In genomic region chrX:48071986-48072605, GRCh38 we compare ENCODE assay signal across 8 cellular contexts. TPM values are rescaled to one million over a fixed set of nuclear protein-coding genes. Genes with fewer than 3 reads are reported as not detected.
DNase-seq lines count a peak whose midpoint lies in the region; ATAC-seq and TF ChIP-seq lines count a peak whose summit lies in the region.

No MANE protein-coding gene starts in this region.

- no peak for DNase-seq in smooth muscle cell (lab: John Stamatoyannopoulos, UW; ENCODE audit: unreplicated experiment)
- no peak for DNase-seq in GM03348 (ENCODE audit: low spot score)
- no peak for DNase-seq in NCI-H2196 (lab: John Stamatoyannopoulos, UW; ENCODE audit: unreplicated experiment)
- DNase-seq in foreskin keratinocyte: no peak
- no peak for DNase-seq in ureter (ENCODE audit: low spot score)

- H3K79me2 ChIP-seq in smooth muscle cell (ENCODE audit: low read depth): no peaks in the 10 kb centered on the region

- peak overlapping the region; percentile 97 for H2AFZ ChIP-seq in smooth muscle cell (ENCODE audit: low read depth)

- H3K36me3 ChIP-seq in HUES48 (ENCODE audit: control insufficient read depth, insufficient read depth, low read length) (no peaks in the 10 kb centered on the region), iPS-18a (ENCODE audit: control insufficient read depth, low read depth, low read length) (no peaks in the 10 kb centered on the region), smooth muscle cell (ENCODE audit: low read depth) (no peaks in the 10 kb centered on the region)

- H3K9me3 ChIP-seq in HUES48 (ENCODE audit: control insufficient read depth, insufficient read depth, low read length) (peaks cover 38% of the 10 kb centered on the region), iPS-18a (ENCODE audit: control insufficient read depth, low read depth, low read length) (peaks cover 25% of the 10 kb centered on the region), smooth muscle cell (replicated peaks; ENCODE audit: low read depth) (no peaks in the 10 kb centered on the region)

- H3K4me3 ChIP-seq in HUES48 (ENCODE audit: low read depth, low read length) (peak overlapping the region; percentile 79), iPS-18a (ENCODE audit: low read length) (peak overlapping the region; percentile 76), smooth muscle cell (peak overlapping the region; percentile 71)

- peak overlapping the region; percentile 91 for H3K27ac Mint-ChIP-seq in activated T-helper 17 cell treated with anti-CD3 and anti-CD28 coated beads, Interleukin-2, amount 50 U/mL, for 72 hours

- H4K20me1 ChIP-seq in smooth muscle cell (ENCODE audit: low read depth): no peaks in the 10 kb centered on the region

- H3K27ac ChIP-seq in HUES48 (ENCODE audit: low read depth, low read length) (no peak overlapping the region), iPS-18a (ENCODE audit: low read length) (no peak overlapping the region), smooth muscle cell (ENCODE audit: low read depth) (no peak overlapping the region), foreskin keratinocyte (no peak overlapping the region)

- no peaks in the 10 kb centered on the region for H3K36me3 Mint-ChIP-seq in activated T-helper 17 cell treated with anti-CD3 and anti-CD28 coated beads, Interleukin-2, amount 50 U/mL, for 72 hours (ENCODE audit: low read depth)

- no peaks in the 10 kb centered on the region for H3K4me1 Mint-ChIP-seq in activated T-helper 17 cell treated with anti-CD3 and anti-CD28 coated beads, Interleukin-2, amount 50 U/mL, for 72 hours

- H3K4me2 ChIP-seq in smooth muscle cell: peak overlapping the region; percentile 81

- no peaks in the 10 kb centered on the region for H3F3A ChIP-seq in smooth muscle cell (ENCODE audit: low read depth)

- WGBS in smooth muscle cell (ENCODE audit: low lambda C conversion rate): 73% methylated on average over 9 of the region's 9 CpGs

- no peaks in the 10 kb centered on the region for H3K27me3 Mint-ChIP-seq in activated T-helper 17 cell treated with anti-CD3 and anti-CD28 coated beads, Interleukin-2, amount 50 U/mL, for 72 hours

- H3K4me3 Mint-ChIP-seq in activated T-helper 17 cell treated with anti-CD3 and anti-CD28 coated beads, Interleukin-2, amount 50 U/mL, for 72 hours: peak overlapping the region; percentile 93

- ATAC-seq in activated T-helper 17 cell treated with anti-CD3 and anti-CD28 coated beads, Interleukin-2, amount 50 U/mL, for 72 hours (replicated peaks): no peak
- no peak for ATAC-seq in foreskin keratinocyte

- H3K4me1 ChIP-seq in HUES48 (ENCODE audit: control insufficient read depth, insufficient read depth, low read length) (no peaks in the 10 kb centered on the region), iPS-18a (ENCODE audit: control insufficient read depth, low read depth, low read length) (no peaks in the 10 kb centered on the region), smooth muscle cell (ENCODE audit: low read depth) (no peaks in the 10 kb centered on the region), foreskin keratinocyte (no peaks in the 10 kb centered on the region)

- no peak for TF ChIP-seq CTCF in smooth muscle cell (IDR thresholded peaks at IDR 0.05; ENCODE audit: borderline replicate concordance, insufficient read depth, poor library complexity, severe bottlenecking)
- no peak for TF ChIP-seq CTCF in foreskin keratinocyte (conservative IDR thresholded peaks at IDR 0.05)

- no peaks in the 10 kb centered on the region for H3K9me3 Mint-ChIP-seq in activated T-helper 17 cell treated with anti-CD3 and anti-CD28 coated beads, Interleukin-2, amount 50 U/mL, for 72 hours

- H3K9ac ChIP-seq in HUES48 (ENCODE audit: low read depth, low read length) (no peak overlapping the region), iPS-18a (ENCODE audit: low read length) (no peak overlapping the region), smooth muscle cell (ENCODE audit: low read depth) (no peak overlapping the region)

- H3K27me3 ChIP-seq in HUES48 (ENCODE audit: control insufficient read depth, insufficient read depth, low read length): no peaks in the 10 kb centered on the region
- H3K27me3 ChIP-seq in iPS-18a (ENCODE audit: control insufficient read depth, insufficient read depth, low read length): no peaks in the 10 kb centered on the region
- no peaks in the 10 kb centered on the region for H3K27me3 ChIP-seq in smooth muscle cell (ENCODE audit: low read depth)
- H3K27me3 ChIP-seq in foreskin keratinocyte: no peaks in the 10 kb centered on the region

RNA-seq across cellular contexts. Expression of gene ZNF630, which starts 0.7 kb away (rescaled TPM):
- 1 to 10 TPM; 1.2 to 4.3 TPM for total RNA-seq in activated T-helper 17 cell treated with anti-CD3 and anti-CD28 coated beads, Interleukin-2, amount 50 U/mL, for 72 hours
- total RNA-seq in smooth muscle cell: 5.0 and 7.9 TPM in 2 replicates
- 2.1 and 2.2 TPM in 2 replicates for polyA plus RNA-seq in smooth muscle cell
- 1.1 and 1.3 TPM in 2 replicates for total RNA-seq in foreskin keratinocyte
- polyA plus RNA-seq in foreskin keratinocyte: 0.69 and 0.76 TPM in 2 replicates
- total RNA-seq in ureter: 5.4 TPM

RNA-seq across cellular contexts. Expression of gene SPACA5B, which starts 58.3 kb away (rescaled TPM):
- not detected for total RNA-seq in activated T-helper 17 cell treated with anti-CD3 and anti-CD28 coated beads, Interleukin-2, amount 50 U/mL, for 72 hours
- total RNA-seq in smooth muscle cell (not detected in 2 replicates), foreskin keratinocyte (not detected in 2 replicates), ureter (not detected)
- polyA plus RNA-seq in smooth muscle cell (not detected in 2 replicates), foreskin keratinocyte (not detected in 2 replicates)
